In the genomic region with DNA sequence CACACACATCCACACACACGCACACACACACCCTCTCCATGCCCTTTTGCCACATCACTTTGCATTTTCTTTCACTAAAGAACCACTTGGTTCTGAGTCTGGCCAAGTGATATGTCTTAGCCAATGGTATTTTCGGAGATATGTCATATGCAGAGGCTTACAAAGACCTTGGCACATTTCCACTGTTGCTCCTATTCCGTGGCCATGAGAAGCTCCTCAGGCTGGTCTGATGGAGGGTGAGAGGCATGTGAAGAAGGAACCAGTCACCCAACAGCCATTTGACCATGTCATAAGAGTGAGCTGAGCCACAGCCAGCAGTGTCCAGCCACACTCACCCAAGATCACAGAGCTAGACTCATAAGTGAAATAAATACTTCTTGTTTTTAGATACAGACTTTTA, we compare ENCODE assay signal across 27 cellular contexts.
DNase-seq lines count a peak whose midpoint lies in the region; ATAC-seq and TF ChIP-seq lines count a peak whose summit lies in the region.
"Had no signal": no experiment of that assay in that cellular context is flagged by ENCODE, and none has a peak within 500 bp of the region (broad histone marks: within the 10 kb centered on the region; RNA-seq: fewer than 3 reads in every experiment).

No MANE protein-coding gene starts in this region.

- DNase-seq in ELR (ENCODE audit: low read depth) (peak; percentile 9), NCI-H226 (peak; percentile 91), fibroblast of pulmonary artery (ENCODE audit: low read depth) (peak; percentile 49), stromal cell of bone marrow (ENCODE audit: low read depth) (peak; percentile 68), erythroblast (lab: John Stamatoyannopoulos, UW) (no peak), aorta (no peak)
- DNase-seq: activated CD4-positive, alpha-beta T cell treated with anti-CD3 and anti-CD28 coated beads, Interleukin-2, amount 50 U/mL, for 4 hours; activated CD8-positive, alpha-beta memory T cell treated with anti-CD3 and anti-CD28 coated beads, Interleukin-2, amount 50 U/mL, for 48 hours; activated effector memory CD4-positive, alpha-beta T cell treated with Interleukin-2 at 50 U/mL for 16 hours; colonic mucosa; COR-L47; effector memory CD8-positive, alpha-beta T cell; esophagus squamous epithelium; H7; immature natural killer cell; left ventricle myocardium inferior; midbrain; NCI-H1436; NCI-H524 treated with DMSO at 0.1 percent for 48 hours; pancreas; right lobe of liver; uterus; WERI-Rb-1 had no signal

- intact Hi-C loops in aorta (cut with DNase I): no loop called here

- H3K27ac ChIP-seq in aorta (ENCODE audit: low read depth in 1 of 2, low read length in 2 of 2): no peak overlapping the region
- H3K27ac ChIP-seq: brain microvascular endothelial cell, colonic mucosa, esophagus squamous epithelium, left ventricle myocardium inferior, pancreas, right lobe of liver, SK-N-MC, uterus, WERI-Rb-1 had no signal

- 36 to 44% methylated on average over 3 of the region's 3 CpGs for WGBS in aorta, 2 donors

- H3K36me3 ChIP-seq in aorta (ENCODE audit: control insufficient read depth in 1 of 2, insufficient read depth in 2 of 2, low read length in 1 of 2): no peaks in the 10 kb centered on the region
- H3K36me3 ChIP-seq: brain microvascular endothelial cell, colonic mucosa, esophagus squamous epithelium, left ventricle myocardium inferior, pancreas, right lobe of liver, uterus, WERI-Rb-1 had no signal

- H3K4me1 ChIP-seq in aorta (ENCODE audit: control insufficient read depth in 1 of 2, insufficient read depth in 2 of 2, low read length in 2 of 2): no peaks in the 10 kb centered on the region
- H3K4me1 ChIP-seq: colonic mucosa, esophagus squamous epithelium, left ventricle myocardium inferior, pancreas, uterus had no signal

- no peak for ATAC-seq in aorta (ENCODE audit: low FRiP score)
- no peak for ATAC-seq in HG02840 (IDR thresholded peaks at IDR 0.05; ENCODE audit: low FRiP score, unreplicated experiment)
- ATAC-seq: effector memory CD8-positive, alpha-beta T cell; natural killer cell treated with Interleukin-12 subunit alpha and Interleukin-12 subunit beta and Interleukin-15 and Interleukin-18, amount 100 ng/mL, for 72 hours; pancreas; right lobe of liver had no signal

- no peak for TF ChIP-seq CTCF in fibroblast of pulmonary artery (IDR thresholded peaks at IDR 0.05; ENCODE audit: low read length, missing control alignments)

- H3K4me3 ChIP-seq in fibroblast of pulmonary artery (replicated peaks; ENCODE audit: low read depth, low read length) (no peak overlapping the region), aorta (ENCODE audit: low read length in 2 of 2) (no peak overlapping the region)
- H3K4me3 ChIP-seq: colonic mucosa, esophagus squamous epithelium, left ventricle myocardium inferior, pancreas, right lobe of liver, SK-N-MC, uterus had no signal

- no peaks in the 10 kb centered on the region for H3K27me3 ChIP-seq in aorta (ENCODE audit: control insufficient read depth in 1 of 2, insufficient read depth in 2 of 2, low read length in 1 of 2)
- H3K27me3 ChIP-seq: brain microvascular endothelial cell, colonic mucosa, pancreas, right lobe of liver, uterus had no signal

- no peak for TF ChIP-seq POLR2A in erythroblast (IDR thresholded peaks at IDR 0.05; ENCODE audit: low read length)

- peaks cover 3% of the 10 kb centered on the region for H3K9me3 ChIP-seq in aorta (ENCODE audit: control insufficient read depth, low read length)
- H3K9me3 ChIP-seq: colonic mucosa, esophagus squamous epithelium, pancreas, right lobe of liver, uterus had no signal

Comparison
In these comparisons a context has a peak if more than half of its experiments do, and no peak if none do; other contexts are left out.
1. DNase-seq: peak in ELR (single experiment), NCI-H226 (single experiment), fibroblast of pulmonary artery (single experiment) and stromal cell of bone marrow (single experiment); none in erythroblast (0 of 2) and aorta (0 of 2).